26 cellular contexts compared by ENCODE assay signal in the genomic region with DNA sequence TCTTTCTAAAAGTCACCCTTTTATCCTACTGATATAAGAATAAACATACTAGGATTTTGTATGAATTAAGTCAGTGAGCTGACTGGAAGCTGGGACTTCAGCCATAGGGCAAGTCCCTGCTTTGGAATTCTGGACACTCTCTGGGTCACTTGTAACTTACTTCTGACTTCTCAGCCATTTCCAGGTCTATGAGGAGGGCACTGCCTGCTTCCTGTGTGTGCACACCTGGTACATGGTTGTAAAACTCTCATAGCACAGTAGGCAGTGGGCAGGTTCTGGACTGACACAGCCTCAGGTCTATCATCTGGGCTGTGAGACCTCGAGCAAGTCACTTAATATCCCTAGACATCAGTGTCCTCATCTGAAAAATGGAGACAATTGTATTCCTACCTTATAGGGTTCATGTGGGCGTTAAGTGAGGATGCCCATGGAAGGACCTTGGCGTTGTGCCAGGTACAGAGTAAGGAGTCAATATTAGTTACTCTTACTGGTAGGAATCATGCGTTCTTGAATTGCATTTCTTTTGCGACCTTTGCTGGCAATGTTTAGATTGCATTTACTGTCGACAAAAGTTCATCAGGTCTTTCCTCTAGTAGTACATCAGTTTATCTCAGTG. TPM values are rescaled to one million over a fixed set of nuclear protein-coding genes. Genes with fewer than 3 reads are reported as not detected.
DNase-seq lines count a peak whose midpoint lies in the region; ATAC-seq, FAIRE-seq and TF ChIP-seq lines count a peak whose summit lies in the region.
"Had no signal": no experiment of that assay in that cellular context is flagged by ENCODE, and none has a peak within 500 bp of the region (broad histone marks: within the 10 kb centered on the region; RNA-seq: fewer than 3 reads in every experiment).

No MANE protein-coding gene starts in this region.

- intact Hi-C loops in Right ventricle myocardium inferior (cut with DNase I): no loop called here

- H3K4me2 ChIP-seq in neural progenitor cell: no peak overlapping the region

- H3K4me1 Mint-ChIP-seq in neural progenitor cell: peaks cover 5% of the 10 kb centered on the region
- H3K4me1 Mint-ChIP-seq: IgD-negative memory B cell had no signal

- no peak overlapping the region for H3K27ac ChIP-seq in neural progenitor cell
- H3K27ac ChIP-seq: GM23248, SJCRH30 had no signal

- H3K27me3 ChIP-seq in bronchial epithelial cell (ENCODE audit: control insufficient read depth, insufficient read depth, low read length) (peaks cover 16% of the 10 kb centered on the region), neural progenitor cell (peaks cover 20% of the 10 kb centered on the region)
- H3K27me3 ChIP-seq: SJCRH30 had no signal

- no peaks in the 10 kb centered on the region for H3K4me1 ChIP-seq in neural progenitor cell
- H3K4me1 ChIP-seq: HAP-1, SJCRH30 had no signal

- no peaks in the 10 kb centered on the region for H3K79me2 ChIP-seq in neural progenitor cell (ENCODE audit: low read depth)

- H3K4me3 Mint-ChIP-seq in neural progenitor cell: peak overlapping the region; percentile 46
- H3K4me3 Mint-ChIP-seq: IgD-negative memory B cell had no signal

- peaks cover 5% of the 10 kb centered on the region for H3K27me3 Mint-ChIP-seq in neural progenitor cell (ENCODE audit: insufficient read depth, low read depth)

- no peak overlapping the region for H2AFZ ChIP-seq in neural progenitor cell (replicated peaks)
- H2AFZ ChIP-seq: GM23248 had no signal

- TF ChIP-seq CTCF in bronchial epithelial cell (IDR thresholded peaks at IDR 0.05; ENCODE audit: insufficient read depth, low read length, severe bottlenecking): no peak
- TF ChIP-seq CTCF in neural progenitor cell (IDR thresholded peaks at IDR 0.05): no peak

- no peak overlapping the region for H3K9ac ChIP-seq in neural progenitor cell
- H3K9ac ChIP-seq: GM23248 had no signal

- H3K9me3 ChIP-seq in neural progenitor cell (ENCODE audit: low read depth): no peaks in the 10 kb centered on the region
- H3K9me3 ChIP-seq: SJCRH30 had no signal

- H3K36me3 ChIP-seq in bronchial epithelial cell (ENCODE audit: control insufficient read depth, insufficient read depth, low read length) (no peaks in the 10 kb centered on the region), neural progenitor cell (no peaks in the 10 kb centered on the region)
- H3K36me3 ChIP-seq: HAP-1, SJCRH30 had no signal

- DNase-seq in DMS53 (lab: John Stamatoyannopoulos, UW) (peak; percentile 57), HT-29 (ENCODE audit: low spot score) (peak; percentile 17), bronchial epithelial cell (ENCODE audit: low read depth) (no peak), neural progenitor cell (ENCODE audit: low spot score) (no peak), DMS153 (lab: John Stamatoyannopoulos, UW) (no peak), Right ventricle myocardium inferior (ENCODE audit: missing footprints) (no peak), pons (ENCODE audit: low spot score) (no peak)
- DNase-seq: Calu3; NCI-H1092; NCI-H1417 treated with DMSO at 0.1 percent for 48 hours; NCI-H1694 treated with DMSO at 0.1 percent for 48 hours; NCI-H2081; NCI-H2171 treated with DMSO at 0.1 percent for 48 hours; NCI-H345; NCI-H510A treated with DMSO at 0.1 percent for 48 hours; NCI-H748 treated with DMSO at 0.1 percent for 48 hours; NK-92 treated with Interleukin-12 subunit alpha and Interleukin-12 subunit beta, amount 100 ng/mL, for 24 hours; PC-3; SJCRH30 had no signal

- H4K20me1 ChIP-seq in neural progenitor cell (ENCODE audit: low read depth): no peaks in the 10 kb centered on the region

- H3K4me3 ChIP-seq in bronchial epithelial cell (ENCODE audit: low read depth, low read length): no peak overlapping the region
- H3K4me3 ChIP-seq in neural progenitor cell: no peak overlapping the region
- H3K4me3 ChIP-seq: GM23248, HAP-1, SJCRH30 had no signal

- H3K36me3 Mint-ChIP-seq in neural progenitor cell: no peaks in the 10 kb centered on the region
- H3K36me3 Mint-ChIP-seq: IgD-negative memory B cell had no signal

- no peak overlapping the region for H3K27ac Mint-ChIP-seq in neural progenitor cell
- H3K27ac Mint-ChIP-seq: IgD-negative memory B cell had no signal

- no peak for ATAC-seq in Right ventricle myocardium inferior
- ATAC-seq: PC-3, SK-N-SH treated with all-trans-retinoic acid at 6 μM for 48 hours had no signal

- no peaks in the 10 kb centered on the region for H3K9me3 Mint-ChIP-seq in neural progenitor cell

- FAIRE-seq in bronchial epithelial cell (lab: Jason Lieb, UNC): peak; percentile 77
- FAIRE-seq: GM18507 had no signal

- peaks cover 17% of the 10 kb centered on the region for H3F3A ChIP-seq in neural progenitor cell (ENCODE audit: low read depth)

RNA-seq across cellular contexts. Expression of a gene that starts 7.9 kb away (rescaled TPM):
- not detected in 2 replicates for total RNA-seq in HT-29 (2014; rRNA removed; shearing (Covaris generic))
- total RNA-seq in bronchial epithelial cell: not detected in 2 replicates
- not detected in 2 replicates for total RNA-seq in neural progenitor cell (ENCODE audit: low replicate concordance)
- total RNA-seq in Right ventricle myocardium inferior: not detected
- total RNA-seq: Calu3, Daoy, G401, GM23248, PC-3, SJCRH30 had no signal

RNA-seq across cellular contexts. Expression of a gene that starts 27.5 kb away (rescaled TPM):
- not detected in 2 replicates for total RNA-seq in HT-29 (2014; rRNA removed; shearing (Covaris generic))
- total RNA-seq in bronchial epithelial cell (under 0.01 and 1.8 TPM in 2 replicates), neural progenitor cell (ENCODE audit: low replicate concordance) (not detected in 2 replicates), Right ventricle myocardium inferior (not detected)
- total RNA-seq: Calu3, Daoy, G401, GM23248, PC-3, SJCRH30 had no signal

RNA-seq across cellular contexts. Expression of a gene that starts 36.2 kb away (rescaled TPM):
- 10.5 and 12.9 TPM in 2 replicates for total RNA-seq in HT-29 (2014; rRNA removed; shearing (Covaris generic))
- total RNA-seq in bronchial epithelial cell (5.4 and 11.3 TPM in 2 replicates), neural progenitor cell (ENCODE audit: low replicate concordance) (14.2 and 14.6 TPM in 2 replicates), Right ventricle myocardium inferior (6.0 TPM)
- total RNA-seq: G401 had no signal

Comparison
In these comparisons a context has a peak if more than half of its experiments do, and no peak if none do; other contexts are left out.
1. DNase-seq: peak in DMS53 (single experiment) and HT-29 (single experiment); none in bronchial epithelial cell (single experiment), neural progenitor cell (single experiment), DMS153 (single experiment), Right ventricle myocardium inferior (single experiment) and pons (single experiment).